ENCODE assay signal across 1 cellular context in the genomic region with DNA sequence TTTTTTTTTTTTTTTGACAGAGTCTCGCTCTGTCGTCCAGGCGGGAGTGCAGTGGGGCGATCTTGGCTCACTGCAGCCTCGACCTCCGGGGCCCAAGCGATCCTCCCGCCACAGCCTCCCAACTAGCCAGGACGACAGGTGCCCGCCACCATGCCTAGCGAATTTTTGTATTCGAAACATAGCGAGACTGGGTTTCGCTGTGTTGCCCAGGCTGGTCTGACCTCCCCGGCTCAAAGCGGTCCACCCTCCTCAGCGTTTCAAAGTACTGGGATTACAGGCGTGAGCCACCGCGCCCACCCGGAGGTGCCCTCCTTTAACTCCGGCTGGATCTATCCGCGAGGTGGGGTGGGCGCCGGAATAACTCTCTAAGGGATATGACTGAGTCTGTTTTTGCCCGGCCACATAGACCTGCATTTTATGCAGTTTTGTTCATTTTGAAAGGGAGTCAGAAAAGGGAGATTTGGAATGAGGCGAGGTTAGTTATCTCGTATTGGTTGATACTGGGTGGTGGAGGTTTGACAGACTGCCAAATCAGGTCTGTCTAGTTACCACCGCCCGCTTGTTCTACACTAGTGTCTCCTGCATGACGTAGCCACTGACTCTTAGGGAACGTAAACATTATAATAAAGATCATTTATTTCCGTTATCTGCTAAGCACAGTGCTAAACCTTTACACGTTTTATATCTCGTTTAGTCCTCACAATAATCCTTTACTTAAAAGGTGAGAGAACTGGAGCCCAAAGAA.
TF ChIP-seq lines count a peak whose summit lies in the region.

No MANE protein-coding gene starts in this region.

TF ChIP-seq in GM23338, 12 proteins besides CTCF, POLR2A, EP300 and RAD21 (continued from another document):
- TF ChIP-seq ZNF114 (CRISPR knock-in tag; IDR thresholded peaks at IDR 0.05) = no peak
- TF ChIP-seq CREB1 (CRISPR knock-in tag; IDR thresholded peaks at IDR 0.05; ENCODE audit: low read depth) = no peak
- TF ChIP-seq EZH2phosphoT487 (IDR thresholded peaks at IDR 0.05; ENCODE audit: unreplicated experiment) = no peak
- TF ChIP-seq EZH2 (IDR thresholded peaks at IDR 0.05; ENCODE audit: low read depth, unreplicated experiment) = no peak
- TF ChIP-seq ZNF331 (CRISPR knock-in tag; IDR thresholded peaks at IDR 0.05; ENCODE audit: low read depth) = no peak
- TF ChIP-seq JUNB (IDR thresholded peaks at IDR 0.05; ENCODE audit: unreplicated experiment) = no peak
- TF ChIP-seq NANOG (IDR thresholded peaks at IDR 0.05; ENCODE audit: borderline replicate concordance) = no peak
